1 cellular context compared by ENCODE assay signal in genomic region chr15:26771168-26771916, GRCh38.
TF ChIP-seq lines count a peak whose summit lies in the region.

No MANE protein-coding gene starts in this region.

TF ChIP-seq in WTC11, 78 proteins besides CTCF, POLR2A, EP300 and RAD21 (continued from another document and continues in another):
- TF ChIP-seq, protein P1, sequence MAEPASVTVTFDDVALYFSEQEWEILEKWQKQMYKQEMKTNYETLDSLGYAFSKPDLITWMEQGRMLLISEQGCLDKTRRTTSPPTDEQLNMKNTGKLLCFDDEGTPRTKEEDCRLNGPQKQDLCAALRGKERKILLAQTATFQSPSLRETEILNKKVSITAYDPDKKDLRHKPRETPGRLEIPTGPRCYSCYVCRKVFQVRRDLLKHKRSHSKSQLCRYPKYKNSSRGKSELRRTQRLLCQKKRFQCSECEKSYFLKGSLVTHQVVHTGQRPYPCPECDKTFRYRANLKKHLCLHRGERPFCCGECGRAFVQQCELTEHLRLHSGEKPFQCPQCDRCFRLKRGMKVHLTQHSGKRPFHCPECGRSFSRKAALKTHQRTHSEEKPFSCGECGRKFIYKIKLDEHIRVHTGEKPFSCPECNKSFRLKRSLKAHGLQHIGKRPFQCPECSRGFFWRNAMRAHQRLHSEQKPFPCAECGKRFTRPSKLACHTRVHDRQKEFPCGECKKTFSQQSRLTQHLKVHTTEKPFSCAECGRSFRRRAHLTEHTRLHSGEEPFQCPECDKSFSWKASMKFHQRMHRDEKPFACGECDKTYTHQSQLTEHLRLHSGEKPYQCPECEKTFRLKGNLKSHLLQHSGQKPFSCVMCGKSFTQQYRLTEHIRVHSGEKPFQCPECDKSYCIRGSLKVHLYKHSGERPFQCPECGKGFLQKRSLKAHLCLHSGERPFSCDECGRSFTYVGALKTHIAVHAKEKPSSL (CRISPR knock-in tag; conservative IDR thresholded peaks at IDR 0.05): no peak
- TF ChIP-seq ZNF281 (CRISPR knock-in tag; IDR thresholded peaks at IDR 0.05) (no peak), USF1 (CRISPR knock-in tag; IDR thresholded peaks at IDR 0.05) (peak; percentile 52), IRF1 (CRISPR knock-in tag; IDR thresholded peaks at IDR 0.05) (no peak; the same call in 1 of the 2 replicates), KAT7 (CRISPR knock-in tag; IDR thresholded peaks at IDR 0.05; ENCODE audit: borderline replicate concordance) (no peak), EMX1 (CRISPR knock-in tag; IDR thresholded peaks at IDR 0.05) (no peak), E2F5 (CRISPR knock-in tag; IDR thresholded peaks at IDR 0.05) (no peak), ZNF219 (CRISPR knock-in tag; IDR thresholded peaks at IDR 0.05; ENCODE audit: borderline replicate concordance) (no peak), ATF2 (CRISPR knock-in tag; IDR thresholded peaks at IDR 0.05; ENCODE audit: borderline replicate concordance, low read depth) (no peak; the same call in 1 of the 2 replicates), TEAD4 (CRISPR knock-in tag; IDR thresholded peaks at IDR 0.05) (0 out of 2 replicates have a peak, but pooled peaks have one; percentile 36), PREB (CRISPR knock-in tag; IDR thresholded peaks at IDR 0.05; ENCODE audit: borderline replicate concordance) (no peak), ETV6 (CRISPR knock-in tag; IDR thresholded peaks at IDR 0.05) (no peak), ZNF138 (CRISPR knock-in tag; conservative IDR thresholded peaks at IDR 0.05) (no peak), SOX15 (CRISPR knock-in tag; IDR thresholded peaks at IDR 0.05) (no peak), SMAD3 (CRISPR knock-in tag; IDR thresholded peaks at IDR 0.05; ENCODE audit: borderline replicate concordance) (no peak), IRF2 (CRISPR knock-in tag; IDR thresholded peaks at IDR 0.05; ENCODE audit: borderline replicate concordance, low read depth) (no peak), ZNF317 (CRISPR knock-in tag; IDR thresholded peaks at IDR 0.05; ENCODE audit: borderline replicate concordance, low read depth) (no peak)
- TF ChIP-seq, protein P2, sequence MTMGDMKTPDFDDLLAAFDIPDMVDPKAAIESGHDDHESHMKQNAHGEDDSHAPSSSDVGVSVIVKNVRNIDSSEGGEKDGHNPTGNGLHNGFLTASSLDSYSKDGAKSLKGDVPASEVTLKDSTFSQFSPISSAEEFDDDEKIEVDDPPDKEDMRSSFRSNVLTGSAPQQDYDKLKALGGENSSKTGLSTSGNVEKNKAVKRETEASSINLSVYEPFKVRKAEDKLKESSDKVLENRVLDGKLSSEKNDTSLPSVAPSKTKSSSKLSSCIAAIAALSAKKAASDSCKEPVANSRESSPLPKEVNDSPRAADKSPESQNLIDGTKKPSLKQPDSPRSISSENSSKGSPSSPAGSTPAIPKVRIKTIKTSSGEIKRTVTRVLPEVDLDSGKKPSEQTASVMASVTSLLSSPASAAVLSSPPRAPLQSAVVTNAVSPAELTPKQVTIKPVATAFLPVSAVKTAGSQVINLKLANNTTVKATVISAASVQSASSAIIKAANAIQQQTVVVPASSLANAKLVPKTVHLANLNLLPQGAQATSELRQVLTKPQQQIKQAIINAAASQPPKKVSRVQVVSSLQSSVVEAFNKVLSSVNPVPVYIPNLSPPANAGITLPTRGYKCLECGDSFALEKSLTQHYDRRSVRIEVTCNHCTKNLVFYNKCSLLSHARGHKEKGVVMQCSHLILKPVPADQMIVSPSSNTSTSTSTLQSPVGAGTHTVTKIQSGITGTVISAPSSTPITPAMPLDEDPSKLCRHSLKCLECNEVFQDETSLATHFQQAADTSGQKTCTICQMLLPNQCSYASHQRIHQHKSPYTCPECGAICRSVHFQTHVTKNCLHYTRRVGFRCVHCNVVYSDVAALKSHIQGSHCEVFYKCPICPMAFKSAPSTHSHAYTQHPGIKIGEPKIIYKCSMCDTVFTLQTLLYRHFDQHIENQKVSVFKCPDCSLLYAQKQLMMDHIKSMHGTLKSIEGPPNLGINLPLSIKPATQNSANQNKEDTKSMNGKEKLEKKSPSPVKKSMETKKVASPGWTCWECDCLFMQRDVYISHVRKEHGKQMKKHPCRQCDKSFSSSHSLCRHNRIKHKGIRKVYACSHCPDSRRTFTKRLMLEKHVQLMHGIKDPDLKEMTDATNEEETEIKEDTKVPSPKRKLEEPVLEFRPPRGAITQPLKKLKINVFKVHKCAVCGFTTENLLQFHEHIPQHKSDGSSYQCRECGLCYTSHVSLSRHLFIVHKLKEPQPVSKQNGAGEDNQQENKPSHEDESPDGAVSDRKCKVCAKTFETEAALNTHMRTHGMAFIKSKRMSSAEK (CRISPR knock-in tag; IDR thresholded peaks at IDR 0.05; ENCODE audit: borderline replicate concordance): no peak
- TF ChIP-seq, protein P3, sequence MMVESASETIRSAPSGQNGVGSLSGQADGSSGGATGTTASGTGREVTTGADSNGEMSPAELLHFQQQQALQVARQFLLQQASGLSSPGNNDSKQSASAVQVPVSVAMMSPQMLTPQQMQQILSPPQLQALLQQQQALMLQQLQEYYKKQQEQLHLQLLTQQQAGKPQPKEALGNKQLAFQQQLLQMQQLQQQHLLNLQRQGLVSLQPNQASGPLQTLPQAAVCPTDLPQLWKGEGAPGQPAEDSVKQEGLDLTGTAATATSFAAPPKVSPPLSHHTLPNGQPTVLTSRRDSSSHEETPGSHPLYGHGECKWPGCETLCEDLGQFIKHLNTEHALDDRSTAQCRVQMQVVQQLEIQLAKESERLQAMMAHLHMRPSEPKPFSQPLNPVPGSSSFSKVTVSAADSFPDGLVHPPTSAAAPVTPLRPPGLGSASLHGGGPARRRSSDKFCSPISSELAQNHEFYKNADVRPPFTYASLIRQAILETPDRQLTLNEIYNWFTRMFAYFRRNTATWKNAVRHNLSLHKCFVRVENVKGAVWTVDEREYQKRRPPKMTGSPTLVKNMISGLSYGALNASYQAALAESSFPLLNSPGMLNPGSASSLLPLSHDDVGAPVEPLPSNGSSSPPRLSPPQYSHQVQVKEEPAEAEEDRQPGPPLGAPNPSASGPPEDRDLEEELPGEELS (CRISPR knock-in tag; IDR thresholded peaks at IDR 0.05): peak; percentile 51; the same call in 1 of the 2 replicates
- TF ChIP-seq, protein P4, sequence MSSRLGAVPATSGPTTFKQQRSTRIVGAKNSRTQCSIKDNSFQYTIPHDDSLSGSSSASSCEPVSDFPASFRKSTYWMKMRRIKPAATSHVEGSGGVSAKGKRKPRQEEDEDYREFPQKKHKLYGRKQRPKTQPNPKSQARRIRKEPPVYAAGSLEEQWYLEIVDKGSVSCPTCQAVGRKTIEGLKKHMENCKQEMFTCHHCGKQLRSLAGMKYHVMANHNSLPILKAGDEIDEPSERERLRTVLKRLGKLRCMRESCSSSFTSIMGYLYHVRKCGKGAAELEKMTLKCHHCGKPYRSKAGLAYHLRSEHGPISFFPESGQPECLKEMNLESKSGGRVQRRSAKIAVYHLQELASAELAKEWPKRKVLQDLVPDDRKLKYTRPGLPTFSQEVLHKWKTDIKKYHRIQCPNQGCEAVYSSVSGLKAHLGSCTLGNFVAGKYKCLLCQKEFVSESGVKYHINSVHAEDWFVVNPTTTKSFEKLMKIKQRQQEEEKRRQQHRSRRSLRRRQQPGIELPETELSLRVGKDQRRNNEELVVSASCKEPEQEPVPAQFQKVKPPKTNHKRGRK (CRISPR knock-in tag; IDR thresholded peaks at IDR 0.05; ENCODE audit: borderline replicate concordance): 0 out of 2 replicates have a peak, but pooled peaks have one; percentile 35
- TF ChIP-seq, protein P5, sequence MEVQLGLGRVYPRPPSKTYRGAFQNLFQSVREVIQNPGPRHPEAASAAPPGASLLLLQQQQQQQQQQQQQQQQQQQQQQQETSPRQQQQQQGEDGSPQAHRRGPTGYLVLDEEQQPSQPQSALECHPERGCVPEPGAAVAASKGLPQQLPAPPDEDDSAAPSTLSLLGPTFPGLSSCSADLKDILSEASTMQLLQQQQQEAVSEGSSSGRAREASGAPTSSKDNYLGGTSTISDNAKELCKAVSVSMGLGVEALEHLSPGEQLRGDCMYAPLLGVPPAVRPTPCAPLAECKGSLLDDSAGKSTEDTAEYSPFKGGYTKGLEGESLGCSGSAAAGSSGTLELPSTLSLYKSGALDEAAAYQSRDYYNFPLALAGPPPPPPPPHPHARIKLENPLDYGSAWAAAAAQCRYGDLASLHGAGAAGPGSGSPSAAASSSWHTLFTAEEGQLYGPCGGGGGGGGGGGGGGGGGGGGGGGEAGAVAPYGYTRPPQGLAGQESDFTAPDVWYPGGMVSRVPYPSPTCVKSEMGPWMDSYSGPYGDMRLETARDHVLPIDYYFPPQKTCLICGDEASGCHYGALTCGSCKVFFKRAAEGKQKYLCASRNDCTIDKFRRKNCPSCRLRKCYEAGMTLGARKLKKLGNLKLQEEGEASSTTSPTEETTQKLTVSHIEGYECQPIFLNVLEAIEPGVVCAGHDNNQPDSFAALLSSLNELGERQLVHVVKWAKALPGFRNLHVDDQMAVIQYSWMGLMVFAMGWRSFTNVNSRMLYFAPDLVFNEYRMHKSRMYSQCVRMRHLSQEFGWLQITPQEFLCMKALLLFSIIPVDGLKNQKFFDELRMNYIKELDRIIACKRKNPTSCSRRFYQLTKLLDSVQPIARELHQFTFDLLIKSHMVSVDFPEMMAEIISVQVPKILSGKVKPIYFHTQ (CRISPR knock-in tag; IDR thresholded peaks at IDR 0.05): no peak
- TF ChIP-seq, protein P6, sequence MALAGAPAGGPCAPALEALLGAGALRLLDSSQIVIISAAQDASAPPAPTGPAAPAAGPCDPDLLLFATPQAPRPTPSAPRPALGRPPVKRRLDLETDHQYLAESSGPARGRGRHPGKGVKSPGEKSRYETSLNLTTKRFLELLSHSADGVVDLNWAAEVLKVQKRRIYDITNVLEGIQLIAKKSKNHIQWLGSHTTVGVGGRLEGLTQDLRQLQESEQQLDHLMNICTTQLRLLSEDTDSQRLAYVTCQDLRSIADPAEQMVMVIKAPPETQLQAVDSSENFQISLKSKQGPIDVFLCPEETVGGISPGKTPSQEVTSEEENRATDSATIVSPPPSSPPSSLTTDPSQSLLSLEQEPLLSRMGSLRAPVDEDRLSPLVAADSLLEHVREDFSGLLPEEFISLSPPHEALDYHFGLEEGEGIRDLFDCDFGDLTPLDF (CRISPR knock-in tag; IDR thresholded peaks at IDR 0.05): no peak; the same call in 1 of the 2 replicates
